In the genomic region with DNA sequence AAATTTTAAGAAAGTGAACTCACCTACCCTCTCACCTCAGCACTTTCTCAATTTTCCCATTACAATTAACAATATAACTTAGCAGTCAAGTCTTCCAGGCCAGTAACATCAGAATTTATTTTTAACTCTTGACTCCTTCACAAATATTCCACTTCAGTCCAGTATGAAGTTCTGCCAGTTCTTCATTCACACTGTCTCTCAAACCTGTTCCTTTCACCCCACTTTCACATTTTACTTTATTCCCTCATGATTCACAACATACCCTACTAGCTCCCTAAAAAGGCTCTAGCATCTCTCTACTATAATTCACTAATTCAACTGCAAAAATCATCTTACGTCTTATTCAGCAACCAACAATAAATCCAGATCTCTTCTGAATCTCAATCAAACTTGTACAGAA, we compare ENCODE assay signal across 11 cellular contexts. TPM values are rescaled to one million over a fixed set of nuclear protein-coding genes. Genes with fewer than 3 reads are reported as not detected.
DNase-seq lines count a peak whose midpoint lies in the region; ATAC-seq and TF ChIP-seq lines count a peak whose summit lies in the region.
"Had no signal": no experiment of that assay in that cellular context is flagged by ENCODE, and none has a peak within 500 bp of the region (broad histone marks: within the 10 kb centered on the region; RNA-seq: fewer than 3 reads in every experiment).

No MANE protein-coding gene starts in this region.

- H3K27ac ChIP-seq in right atrium auricular region (peak overlapping the region in 1 of 2 donors; percentile 35), mammary epithelial cell (ENCODE audit: insufficient read depth, low read depth, low read length) (peak overlapping the region; percentile 95), mesodermal cell (ENCODE audit: low read depth, low read length, severe bottlenecking) (no peak overlapping the region), aorta (ENCODE audit: low read depth in 1 of 2, low read length in 2 of 2) (no peak overlapping the region)

- ATAC-seq in Right ventricle myocardium superior (ENCODE audit: poor library complexity) (no peak), aorta (ENCODE audit: low FRiP score) (no peak), HG02884 (IDR thresholded peaks at IDR 0.05; ENCODE audit: unreplicated experiment) (no peak)
- ATAC-seq: natural killer cell treated with Interleukin-12 subunit alpha and Interleukin-12 subunit beta and Interleukin-15 and Interleukin-18, amount 100 ng/mL, for 72 hours had no signal

- H4K20me1 ChIP-seq in mammary epithelial cell (ENCODE audit: insufficient read depth, low read length) = peaks cover 16% of the 10 kb centered on the region

- no peaks in the 10 kb centered on the region for H3K36me3 ChIP-seq in right atrium auricular region
- H3K36me3 ChIP-seq in mammary epithelial cell (ENCODE audit: insufficient read depth, low read length) = no peaks in the 10 kb centered on the region
- peaks cover 8% of the 10 kb centered on the region for H3K36me3 ChIP-seq in mesodermal cell (ENCODE audit: control insufficient read depth, insufficient read depth, low read length)
- H3K36me3 ChIP-seq in aorta (ENCODE audit: control insufficient read depth in 1 of 2, insufficient read depth in 2 of 2, low read length in 1 of 2) = no peaks in the 10 kb centered on the region

- in situ Hi-C loops in mammary epithelial cell (cut with MboI; ENCODE audit: low sequenced_read_pairs in 2 of 2) = no loop called here

- no TSS peak for BruUV-seq in mammary epithelial cell (replicated peaks; lab: Mats Ljungman, UMichigan)

- no peak overlapping the region for H2AFZ ChIP-seq in mammary epithelial cell (ENCODE audit: low read depth, low read length)

- 9% methylated on average over 1 of the region's 1 CpG for WGBS in mammary epithelial cell (ENCODE audit: low coverage, missing lambda C conversion rate)
- WGBS in mesodermal cell (ENCODE audit: insufficient coverage in 2 of 2), 2 experiments = 90 to 95% methylated on average over 1 of the region's 1 CpG
- 23 to 53% methylated on average over 1 of the region's 1 CpG for WGBS in aorta, 2 donors

- H3K9me3 ChIP-seq in right atrium auricular region (no peaks in the 10 kb centered on the region), mammary epithelial cell (replicated peaks; ENCODE audit: insufficient read depth, low read length) (no peaks in the 10 kb centered on the region), mesodermal cell (ENCODE audit: control insufficient read depth, low read length) (no peaks in the 10 kb centered on the region), aorta (ENCODE audit: control insufficient read depth, low read length) (no peaks in the 10 kb centered on the region)

- H3K4me2 ChIP-seq in mammary epithelial cell (ENCODE audit: insufficient read depth, low read depth, low read length) = peak overlapping the region; percentile 88

- peak overlapping the region; percentile 96 for H3K9ac ChIP-seq in mammary epithelial cell (ENCODE audit: insufficient read depth, low read length)

- H3K27me3 ChIP-seq in right atrium auricular region = no peaks in the 10 kb centered on the region
- H3K27me3 ChIP-seq in mammary epithelial cell (ENCODE audit: insufficient read depth, low read length) = no peaks in the 10 kb centered on the region
- no peaks in the 10 kb centered on the region for H3K27me3 ChIP-seq in aorta (ENCODE audit: control insufficient read depth in 1 of 2, insufficient read depth in 2 of 2, low read length in 1 of 2)

- intact Hi-C loops in Right ventricle myocardium superior (cut with DNase I) (loop anchor here (10.0 kb wide), 1 partner anchor 196 kb away; no protein-coding TSS in a partner anchor), mammary epithelial cell (cut with micrococcal nuclease) (loop anchor here (5.0 kb wide), 2 partner anchors 118 to 173 kb away; no protein-coding TSS in a partner anchor), aorta (cut with DNase I) (loop anchor here (5.0 to 10.0 kb wide), 5 partner anchors 82 to 344 kb away; a partner anchor contains a TSS)

- TF ChIP-seq CTCF in right atrium auricular region (IDR thresholded peaks at IDR 0.05) (no peak), mammary epithelial cell (conservative IDR thresholded peaks at IDR 0.05 in 1 of 2, IDR thresholded peaks at IDR 0.05 in 1 of 2; ENCODE audit: extremely low read depth in 1 of 2, insufficient read depth in 1 of 2, low read depth in 1 of 2, low read length in 2 of 2) (no peak)

- CTCF ChIA-PET in mammary epithelial cell (lab: Charles Lee; ENCODE audit: low non-redundant PET) = no interaction called here

- dilution Hi-C loops in mammary epithelial cell (cut with HindIII; ENCODE audit: low sequenced_read_pairs) = no loop called here

- H3K4me1 ChIP-seq in right atrium auricular region (peaks cover 0 to 37% of the 10 kb centered on the region in 2 donors), mammary epithelial cell (ENCODE audit: insufficient read depth, low read length) (peaks cover 18% of the 10 kb centered on the region), mesodermal cell (ENCODE audit: control insufficient read depth, insufficient read depth, low read length, poor library complexity, severe bottlenecking) (peaks cover 2% of the 10 kb centered on the region), aorta (ENCODE audit: control insufficient read depth in 1 of 2, insufficient read depth in 2 of 2, low read length in 2 of 2) (no peaks in the 10 kb centered on the region)

- DNase-seq in right atrium auricular region (ENCODE audit: low spot score) = no peak
- no peak for DNase-seq in Right ventricle myocardium superior
- no peak for DNase-seq in mammary epithelial cell
- DNase-seq in aorta = no peak
- no peak for DNase-seq in HK-2 (ENCODE audit: unreplicated experiment)
- DNase-seq in pons (ENCODE audit: low spot score) = no peak
- DNase-seq: activated naive CD4-positive, alpha-beta T cell treated with anti-CD3 and anti-CD28 coated beads for 36 hours; NCI-H446 treated with DMSO at 0.1 percent for 48 hours had no signal

- H3K79me2 ChIP-seq in mammary epithelial cell (ENCODE audit: insufficient read depth, low read length) = peaks cover 87% of the 10 kb centered on the region

- H3K4me3 ChIP-seq in right atrium auricular region (peak overlapping the region; percentile 84 to 86), mammary epithelial cell (replicated peaks in 1 of 3; ENCODE audit: insufficient read depth in 1 of 3, low read depth in 2 of 3, low read length in 3 of 3) (peak overlapping the region; percentile 80 to 99 (median 88)), mesodermal cell (ENCODE audit: extremely low read depth, insufficient read depth, low read length, poor library complexity, severe bottlenecking) (peak overlapping the region; percentile 83), aorta (ENCODE audit: low read length in 2 of 2) (peak overlapping the region; percentile 21 to 28)

RNA-seq across cellular contexts. Expression of a gene that starts 3.8 kb away (rescaled TPM):
- total RNA-seq in right atrium auricular region = 10 to 100 TPM; 31.3 to 42.0 TPM
- 35.0 TPM for total RNA-seq in Right ventricle myocardium superior
- total RNA-seq in mammary epithelial cell = 10 to 100 TPM; 95.8 to 96.4 TPM
- 48.8 TPM for polyA plus RNA-seq in mammary epithelial cell
- polyA minus RNA-seq in mammary epithelial cell = 154 TPM
- polyA plus RNA-seq in mesodermal cell (2013, experiment 1 of 2) = 60.4 TPM
- 48.9 TPM for polyA plus RNA-seq in mesodermal cell (2013, experiment 2 of 2)
- total RNA-seq in aorta = 10 to 100 TPM; 34.3 to 37.8 TPM
- polyA plus RNA-seq in aorta = 1 to 10 TPM; 4.5 to 5.4 TPM

Comparison
In these comparisons a context has a peak if more than half of its experiments do, and no peak if none do; other contexts are left out.
1. H3K4me3 ChIP-seq: peak in every context shown above with its lines; median percentile 88 in mammary epithelial cell; 85 in right atrium auricular region; 83 in mesodermal cell; 24 in aorta.